Comparison of ENCODE assay signal across 1 cellular context in genomic region chr2:238055841-238056240, GRCh38.
A peak's percentile ranks its signal among the peaks of the same experiment; 100 is the strongest.
TF ChIP-seq lines count a peak whose summit lies in the region.

No MANE protein-coding gene starts in this region.

TF ChIP-seq in HepG2, 621 proteins besides CTCF, POLR2A, EP300 and RAD21 (continued from another document):
- TF ChIP-seq KIAA2018 (CRISPR knock-in tag; IDR thresholded peaks at IDR 0.05; ENCODE audit: borderline replicate concordance) (no peak), TBP (CRISPR knock-in tag; IDR thresholded peaks at IDR 0.05) (no peak), ZNF317 (CRISPR knock-in tag; IDR thresholded peaks at IDR 0.05) (peak; percentile 83)
